27 cellular contexts compared by ENCODE assay signal in the genomic region with DNA sequence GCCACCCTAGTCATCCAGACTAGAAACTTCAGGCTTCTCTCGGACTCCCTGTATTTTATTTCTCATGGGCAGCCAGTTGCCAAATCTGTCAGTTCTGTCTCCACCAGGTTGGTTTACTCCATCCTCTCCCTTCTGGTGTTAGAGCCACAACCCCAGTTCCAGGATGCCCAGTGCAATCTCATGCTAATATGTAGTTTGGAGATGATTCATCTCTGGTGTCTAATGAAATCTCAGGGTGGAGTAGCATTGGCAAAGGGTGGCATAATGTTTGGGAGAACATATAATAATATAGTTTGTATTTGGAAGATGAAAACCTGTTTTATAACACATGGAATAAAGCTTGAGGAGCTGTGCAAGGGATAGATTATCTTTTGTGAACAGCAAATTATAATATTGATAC. TPM values are rescaled to one million over a fixed set of nuclear protein-coding genes. Genes with fewer than 3 reads are reported as not detected.
"Had no signal": no experiment of that assay in that cellular context is flagged by ENCODE, and none has a peak within 500 bp of the region (broad histone marks: within the 10 kb centered on the region; RNA-seq: fewer than 3 reads in every experiment).

No MANE protein-coding gene starts in this region.

- H3K27me3 ChIP-seq: brain microvascular endothelial cell, colonic mucosa, foreskin keratinocyte, transverse colon had no signal

- H3K9ac ChIP-seq: parathyroid adenoma had no signal

- H3K36me3 ChIP-seq: brain microvascular endothelial cell, colonic mucosa, transverse colon had no signal

- H3K27ac Mint-ChIP-seq: activated CD8-positive, alpha-beta T cell treated with anti-CD3 and anti-CD28 coated beads, Interleukin-2, amount 10 ng/mL, durations not matched to agents 7 days and 5 days; activated naive CD4-positive, alpha-beta T cell treated with anti-CD3 and anti-CD28 coated beads, Interleukin-2, amount 50 U/mL, for 24 hours; activated T-helper 1 cell treated with anti-CD3 and anti-CD28 coated beads, Interleukin-12 subunit alpha, Interleukin-12 subunit beta, Interleukin-2, Interleukin-4 antibody, amounts not matched to agents 30 ng/mL and 10 ng/mL and 1 ng/mL, durations not matched to agents 14 hours and 24 hours and 36 hours; nephron progenitor cell; stimulated activated memory B cell treated with anti-CD40 and anti-IgM and Interleukin-4, amounts not matched to agents 10 μg/mL and 1 μg/mL and 100 μg/mL, for 72 hours had no signal

- H3K27ac ChIP-seq: brain microvascular endothelial cell, colonic mucosa, foreskin keratinocyte, parathyroid adenoma had no signal

- H3K4me3 Mint-ChIP-seq: activated CD8-positive, alpha-beta T cell treated with anti-CD3 and anti-CD28 coated beads, Interleukin-2, amount 10 ng/mL, durations not matched to agents 7 days and 5 days; activated naive CD4-positive, alpha-beta T cell treated with anti-CD3 and anti-CD28 coated beads, Interleukin-2, amount 50 U/mL, for 24 hours; activated T-helper 1 cell treated with anti-CD3 and anti-CD28 coated beads, Interleukin-12 subunit alpha, Interleukin-12 subunit beta, Interleukin-2, Interleukin-4 antibody, amounts not matched to agents 30 ng/mL and 10 ng/mL and 1 ng/mL, durations not matched to agents 14 hours and 24 hours and 36 hours; nephron progenitor cell; stimulated activated memory B cell treated with anti-CD40 and anti-IgM and Interleukin-4, amounts not matched to agents 10 μg/mL and 1 μg/mL and 100 μg/mL, for 72 hours; T-helper 17 cell had no signal

- ATAC-seq: activated CD4-positive, CD25-positive, alpha-beta regulatory T cell treated with anti-CD3 and anti-CD28 coated beads, Interleukin-2, amount 50 U/mL, for 24 hours; activated CD8-positive, alpha-beta T cell treated with anti-CD3 and anti-CD28 coated beads, Interleukin-2, amount 10 ng/mL, durations not matched to agents 7 days and 5 days; foreskin keratinocyte; stimulated activated memory B cell treated with anti-CD40 and anti-IgM and Interleukin-4, amounts not matched to agents 10 μg/mL and 1 μg/mL and 100 μg/mL, for 72 hours; T-helper 17 cell had no signal

- H3K4me3 ChIP-seq: colonic mucosa, transverse colon had no signal

- FAIRE-seq: urothelium cell line had no signal

- H3K36me3 Mint-ChIP-seq: activated naive CD4-positive, alpha-beta T cell treated with anti-CD3 and anti-CD28 coated beads, Interleukin-2, amount 50 U/mL, for 24 hours had no signal

- DNase-seq: activated CD4-positive, alpha-beta T cell treated with anti-CD3 and anti-CD28 coated beads, Interleukin-2, amount 50 U/mL, for 1 hour; activated CD8-positive, alpha-beta T cell treated with anti-CD3 and anti-CD28 coated beads, Interleukin-2, amount 10 ng/mL, durations not matched to agents 7 days and 5 days; activated gamma-delta T cell treated with Interleukin-2 at 50 U/mL for 16 hours; brain microvascular endothelial cell; colonic mucosa; foreskin keratinocyte; hippocampal formation; kidney glomerular epithelial cell; left ventricle myocardium superior; mesenchymal stem cell; nephron progenitor cell; nucleus accumbens; right cardiac atrium; stimulated activated CD4-positive, alpha-beta T cell treated with anti-CD3 and anti-CD28 coated beads, Interleukin-1b, Interleukin-23, amount 100 ng/mL, for 48 hours; SW 1271; T-helper 17 cell; transverse colon had no signal

- H3K9me3 Mint-ChIP-seq: activated naive CD4-positive, alpha-beta T cell treated with anti-CD3 and anti-CD28 coated beads, Interleukin-2, amount 50 U/mL, for 24 hours; activated T-helper 1 cell treated with anti-CD3 and anti-CD28 coated beads, Interleukin-12 subunit alpha, Interleukin-12 subunit beta, Interleukin-2, Interleukin-4 antibody, amounts not matched to agents 30 ng/mL and 10 ng/mL and 1 ng/mL, durations not matched to agents 14 hours and 24 hours and 36 hours; nephron progenitor cell; stimulated activated memory B cell treated with anti-CD40 and anti-IgM and Interleukin-4, amounts not matched to agents 10 μg/mL and 1 μg/mL and 100 μg/mL, for 72 hours had no signal

- H3K9me3 ChIP-seq: colonic mucosa, transverse colon had no signal

- H3K4me1 ChIP-seq: foreskin keratinocyte, parathyroid adenoma had no signal

- H3K27me3 Mint-ChIP-seq: activated naive CD4-positive, alpha-beta T cell treated with anti-CD3 and anti-CD28 coated beads, Interleukin-2, amount 50 U/mL, for 24 hours; stimulated activated memory B cell treated with anti-CD40 and anti-IgM and Interleukin-4, amounts not matched to agents 10 μg/mL and 1 μg/mL and 100 μg/mL, for 72 hours; T-helper 17 cell had no signal

RNA-seq across cellular contexts. Expression of a gene that starts 30.2 kb away (rescaled TPM):
- total RNA-seq: activated CD8-positive, alpha-beta T cell treated with anti-CD3 and anti-CD28 coated beads, Interleukin-2, amount 10 ng/mL, durations not matched to agents 7 days and 5 days; activated T-helper 1 cell treated with anti-CD3 and anti-CD28 coated beads, Interleukin-12 subunit alpha, Interleukin-12 subunit beta, Interleukin-2, Interleukin-4 antibody, amounts not matched to agents 30 ng/mL and 10 ng/mL and 1 ng/mL, durations not matched to agents 14 hours and 24 hours and 36 hours; colonic mucosa; epithelial cell of proximal tubule; foreskin keratinocyte; glomerular endothelial cell; left ventricle myocardium superior; pulmonary artery endothelial cell; right cardiac atrium; temporal lobe; transverse colon had no signal
